ENCODE assay signal across 8 cellular contexts in the genomic region with DNA sequence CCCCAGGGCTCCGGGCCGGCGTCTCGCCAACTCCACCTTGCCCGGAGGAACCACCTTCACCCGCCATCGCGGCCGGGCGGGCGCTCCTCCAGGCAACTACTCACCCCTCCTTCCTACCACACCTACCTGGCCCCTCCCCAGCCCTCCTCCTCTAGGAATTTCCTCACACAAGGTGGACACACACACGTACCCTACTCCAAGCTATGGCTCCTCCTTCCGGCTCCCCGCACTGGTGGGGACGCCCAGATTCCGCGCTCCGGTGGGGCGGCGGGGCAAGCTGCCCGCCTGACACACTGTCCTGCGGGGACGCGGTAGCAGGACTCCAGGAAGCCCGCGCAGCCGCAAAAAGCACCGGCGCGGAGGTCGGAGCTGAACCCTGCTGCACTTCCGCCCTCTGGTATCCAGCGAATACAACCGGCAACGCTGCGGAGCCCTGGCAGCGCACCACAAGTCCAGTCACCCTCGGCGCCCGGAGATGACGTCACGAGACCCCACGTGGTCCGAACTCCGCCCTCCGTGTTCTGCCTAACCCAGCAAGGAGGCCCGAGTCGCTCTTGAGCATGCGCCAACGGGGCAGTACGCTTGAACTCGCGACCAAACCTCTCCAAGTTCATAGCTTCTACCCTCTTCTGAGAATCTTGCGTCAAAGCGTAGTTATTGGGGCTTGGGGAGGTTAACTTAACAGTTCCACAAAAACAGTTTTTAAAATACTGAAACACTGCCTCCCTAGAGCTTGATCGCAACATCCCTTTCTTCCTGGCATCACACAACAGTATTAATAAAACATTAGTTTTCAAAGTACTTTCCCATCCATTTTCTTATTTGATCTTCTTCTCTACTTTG. TPM values are rescaled to one million over a fixed set of nuclear protein-coding genes. Genes with fewer than 3 reads are reported as not detected.
DNase-seq lines count a peak whose midpoint lies in the region; ATAC-seq, FAIRE-seq and TF ChIP-seq lines count a peak whose summit lies in the region.

A gene (minus strand): TSS at position 425 of the 843 bp plus-strand sequence. CDS start 9,552 bp downstream, outside the sequence.

- intact Hi-C loops in OCI-LY7 (cut with micrococcal nuclease; ENCODE audit: unreplicated experiment), result loop anchor here (5.0 kb wide), 1 partner anchor 187 kb away; no protein-coding TSS in a partner anchor

- H3K9me3 ChIP-seq in OCI-LY7 (ENCODE audit: low read length), result no peaks in the 10 kb centered on the region

- no peak for TF ChIP-seq CTCF in D721Med (IDR thresholded peaks at IDR 0.05; ENCODE audit: insufficient read depth, missing control alignments)
- TF ChIP-seq CTCF in OCI-LY7 (conservative IDR thresholded peaks at IDR 0.05; ENCODE audit: low read length), result no peak
- no peak for TF ChIP-seq CTCF in endothelial cell (IDR thresholded peaks at IDR 0.05; ENCODE audit: unreplicated experiment)
- no peak for TF ChIP-seq CTCF in mesothelial cell of epicardium (IDR thresholded peaks at IDR 0.05; ENCODE audit: unreplicated experiment)

- peaks cover 10% of the 10 kb centered on the region for H4K20me1 ChIP-seq in OCI-LY7 (ENCODE audit: insufficient read depth, low read length)

- H3K36me3 ChIP-seq in OCI-LY7 (ENCODE audit: insufficient read depth, low read length), result no peaks in the 10 kb centered on the region; the same call in 1 of the 2 replicates

- BruUV-seq in OCI-LY7 (replicated peaks; lab: Mats Ljungman, UMichigan), result no TSS peak

- H3K4me1 ChIP-seq in OCI-LY7 (ENCODE audit: insufficient read depth, low read length, poor library complexity, severe bottlenecking), result peaks cover 18% of the 10 kb centered on the region

- POLR2A ChIA-PET in OCI-LY7 (lab: Charles Lee), result interaction anchor here (0.5 to 1.0 kb wide), 10 partner anchors 8 to 599 kb away, joined by 3 to 8 read pairs (median 4); no protein-coding TSS in a partner anchor

- H3K4me3 Mint-ChIP-seq in endothelial cell (ENCODE audit: unreplicated experiment) (peak within 1 kb of the TSS; percentile 95), mesothelial cell of epicardium (peak within 1 kb of the TSS; percentile 99)

- peaks cover 18% of the 10 kb centered on the region for H3K4me1 Mint-ChIP-seq in endothelial cell (ENCODE audit: unreplicated experiment)
- H3K4me1 Mint-ChIP-seq in mesothelial cell of epicardium, result peaks cover 24% of the 10 kb centered on the region

- CTCF ChIA-PET in OCI-LY7 (lab: Charles Lee; ENCODE audit: unreplicated experiment), result interaction anchor here (0.5 to 0.6 kb wide), 3 partner anchors 209 to 702 kb away, joined by 3 read pairs; a partner anchor contains a TSS

- peak within 1 kb of the TSS; percentile 75 for H3K27ac ChIP-seq in OCI-LY7 (ENCODE audit: low read depth, low read length, poor library complexity, severe bottlenecking)

- DNase-seq in D721Med (ENCODE audit: insufficient read length, low spot score) (peak; percentile 97), HuH-7.5 (ENCODE audit: low spot score) (peak; percentile 84), OCI-LY7 (ENCODE audit: low spot score) (peak; percentile 99), activated T-cell treated with anti-CD3 and anti-CD28 coated beads for 1 hour (ENCODE audit: low read depth) (peak; percentile 99), endothelial cell (ENCODE audit: low spot score) (peak; percentile 99), mesothelial cell of epicardium (ENCODE audit: low spot score in 2 of 2, unreplicated experiment in 2 of 2) (peak; percentile 95 to 100)
- peak; percentile 100 for DNase-seq in stimulated activated CD8-positive, alpha-beta memory T cell treated with anti-CD3 and anti-CD28 coated beads, Interleukin-15, amount 100 ng/mL, for 48 hours (ENCODE audit: low read depth in 2 of 2)

- H3K27ac Mint-ChIP-seq in endothelial cell (ENCODE audit: unreplicated experiment), result peak within 1 kb of the TSS; percentile 91
- H3K27ac Mint-ChIP-seq in mesothelial cell of epicardium, result peak within 1 kb of the TSS; percentile 99

- H3K27me3 Mint-ChIP-seq in endothelial cell (ENCODE audit: unreplicated experiment) (peaks cover 2% of the 10 kb centered on the region), mesothelial cell of epicardium (ENCODE audit: low read depth) (peaks cover 23% of the 10 kb centered on the region)

- H3K4me3 ChIP-seq in OCI-LY7 (ENCODE audit: low read depth, low read length, poor library complexity, severe bottlenecking), result peak within 1 kb of the TSS; percentile 84

- H3K4me2 ChIP-seq in OCI-LY7 (ENCODE audit: low read length), result peak within 1 kb of the TSS; percentile 92

- no peaks in the 10 kb centered on the region for H3K9me2 ChIP-seq in OCI-LY7 (ENCODE audit: insufficient read depth, low read length)

- no peaks in the 10 kb centered on the region for H3K9me3 Mint-ChIP-seq in endothelial cell (ENCODE audit: unreplicated experiment)
- H3K9me3 Mint-ChIP-seq in mesothelial cell of epicardium, result peaks cover 3% of the 10 kb centered on the region

- peak; percentile 94 for ATAC-seq in GM21526 (IDR thresholded peaks at IDR 0.05; ENCODE audit: low FRiP score, unreplicated experiment)

- H3K36me3 Mint-ChIP-seq in endothelial cell (ENCODE audit: low read depth, unreplicated experiment) (peaks cover 4% of the 10 kb centered on the region), mesothelial cell of epicardium (peaks cover 4% of the 10 kb centered on the region)

- peak; percentile 38 for FAIRE-seq in D721Med (lab: Jason Lieb, UNC)

- H2AFZ ChIP-seq in OCI-LY7 (ENCODE audit: low read length), result peak within 1 kb of the TSS; percentile 99

- H3K79me2 ChIP-seq in OCI-LY7 (ENCODE audit: insufficient read depth, low read depth, low read length), result peaks cover 44% of the 10 kb centered on the region

RNA-seq across cellular contexts. Expression of the gene that starts here (rescaled TPM):
- 18.8 and 20.6 TPM in 2 replicates for total RNA-seq in OCI-LY7 (2014; rRNA removed; shearing (Covaris generic))
- total RNA-seq in OCI-LY7 (2022), result 30.0 and 31.1 TPM in 2 replicates
- 27.5 TPM for total RNA-seq in endothelial cell (ENCODE audit: unreplicated experiment)
- total RNA-seq in mesothelial cell of epicardium, result 29.9 to 33.0 TPM (median 32.6 TPM) in 3 replicates

Comparison
In these comparisons a context has a peak if more than half of its experiments do, and no peak if none do; other contexts are left out.
1. Peak in every context shown above with its lines: DNase-seq, ATAC-seq, H3K4me3 ChIP-seq and H3K27ac ChIP-seq.